8 cellular contexts compared by ENCODE assay signal in genomic region chr11:57482782-57483569, GRCh38. TPM values are rescaled to one million over a fixed set of nuclear protein-coding genes. Genes with fewer than 3 reads are reported as not detected.
DNase-seq lines count a peak whose midpoint lies in the region; ATAC-seq and TF ChIP-seq lines count a peak whose summit lies in the region.

No MANE protein-coding gene starts in this region.

- peak overlapping the region in 3 of 4 experiments; percentile 3 to 53 (median 26) for H3K4me3 ChIP-seq in fibroblast of lung (replicated peaks in 1 of 4; ENCODE audit: control extremely low read depth in 1 of 4, insufficient read depth in 1 of 4, low read depth in 3 of 4, low read length in 4 of 4)
- no peak overlapping the region for H3K4me3 ChIP-seq in parathyroid adenoma (ENCODE audit: low read depth, low read length)

- no peaks in the 10 kb centered on the region for H4K20me1 ChIP-seq in fibroblast of lung (ENCODE audit: control insufficient read depth, extremely low read depth, insufficient read depth, low read length)

- H2AFZ ChIP-seq in fibroblast of lung (ENCODE audit: low read length) (no peak overlapping the region), parathyroid adenoma (no peak overlapping the region)

- H3K4me1 ChIP-seq in fibroblast of lung (ENCODE audit: control insufficient read depth, extremely low read depth, insufficient read depth, low read length) (no peaks in the 10 kb centered on the region), parathyroid adenoma (no peaks in the 10 kb centered on the region)

- H3K4me2 ChIP-seq in fibroblast of lung (ENCODE audit: extremely low read depth, insufficient read depth, low read length) (peak overlapping the region; percentile 66), parathyroid adenoma (ENCODE audit: low read length) (peak overlapping the region; percentile 33)

- TF ChIP-seq CTCF in fibroblast of lung (conservative IDR thresholded peaks at IDR 0.05 in 1 of 2, IDR thresholded peaks at IDR 0.05 in 1 of 2; ENCODE audit: low read depth in 1 of 2, low read length in 2 of 2) (peak; percentile 61 to 68), parathyroid adenoma (IDR thresholded peaks at IDR 0.05) (peak; percentile 32)

- peaks cover 7% of the 10 kb centered on the region for H3K27me3 ChIP-seq in fibroblast of lung (ENCODE audit: control insufficient read depth, insufficient read depth, low read length)
- H3K27me3 ChIP-seq in parathyroid adenoma (ENCODE audit: control insufficient read depth, insufficient read depth, low read length) = no peaks in the 10 kb centered on the region

- ATAC-seq in GM18909 (IDR thresholded peaks at IDR 0.05; ENCODE audit: poor library complexity, unreplicated experiment) = peak; percentile 50

- H3K9ac ChIP-seq in fibroblast of lung (ENCODE audit: insufficient read depth, low read length) (no peak overlapping the region), parathyroid adenoma (no peak overlapping the region)

- H3K27ac ChIP-seq in fibroblast of lung (ENCODE audit: insufficient read depth, low read length) (no peak overlapping the region), parathyroid adenoma (no peak overlapping the region)

- H3K79me2 ChIP-seq in fibroblast of lung (ENCODE audit: control insufficient read depth, insufficient read depth, low read length) = no peaks in the 10 kb centered on the region
- H3K79me2 ChIP-seq in parathyroid adenoma = no peaks in the 10 kb centered on the region

- DNase-seq in A172 (ENCODE audit: low spot score) = peak; percentile 10
- DNase-seq in NCI-H2171 treated with DMSO at 0.1 percent for 48 hours (lab: John Stamatoyannopoulos, UW) = peak; percentile 89
- DNase-seq in activated T-cell treated with anti-CD3 and anti-CD28 coated beads for 24 hours (ENCODE audit: low read depth) = peak; percentile 62
- no peak for DNase-seq in fibroblast of lung (ENCODE audit: low read depth in 2 of 2)
- DNase-seq in midbrain (lab: John Stamatoyannopoulos, UW) = no peak
- no peak for DNase-seq in NCI-H2107 (lab: John Stamatoyannopoulos, UW)

- H3K9me3 ChIP-seq in fibroblast of lung (ENCODE audit: control insufficient read depth, insufficient read depth, low read depth, low read length) (no peaks in the 10 kb centered on the region), parathyroid adenoma (ENCODE audit: control insufficient read depth, low read length) (no peaks in the 10 kb centered on the region)

- H3K36me3 ChIP-seq in fibroblast of lung (ENCODE audit: control insufficient read depth, insufficient read depth, low read length) (no peaks in the 10 kb centered on the region), parathyroid adenoma (ENCODE audit: control insufficient read depth, insufficient read depth, low read length) (no peaks in the 10 kb centered on the region)

RNA-seq across cellular contexts. Expression of gene RTN4RL2, which starts 22.6 kb away (rescaled TPM):
- 0.64 and 1.6 TPM in 2 replicates for total RNA-seq in A172 (2014; rRNA removed; shearing (Covaris generic))
- 0.17 and 0.26 TPM in 2 replicates for total RNA-seq in fibroblast of lung
- 0.27 and 0.43 TPM in 2 replicates for polyA plus RNA-seq in fibroblast of lung
- 1.1 and 1.3 TPM in 2 replicates for polyA plus RNA-seq in fibroblast of lung (2012)
- 0.79 TPM in 1 of 2 replicates, not detected in the other for polyA minus RNA-seq in fibroblast of lung (ENCODE audit: low replicate concordance)

RNA-seq across cellular contexts. Expression of gene SLC43A1, which starts 32.5 kb away (rescaled TPM):
- total RNA-seq in A172 (2014; rRNA removed; shearing (Covaris generic)) = 3.4 and 5.2 TPM in 2 replicates
- 19.8 and 20.8 TPM in 2 replicates for total RNA-seq in fibroblast of lung
- polyA plus RNA-seq in fibroblast of lung = 12.3 and 13.2 TPM in 2 replicates
- polyA plus RNA-seq in fibroblast of lung (2012) = 11.7 TPM in 2 replicates
- polyA minus RNA-seq in fibroblast of lung (ENCODE audit: low replicate concordance) = 57.0 and 60.5 TPM in 2 replicates

RNA-seq across cellular contexts. Expression of gene TIMM10, which starts 47.6 kb away (rescaled TPM):
- 59.7 and 95.9 TPM in 2 replicates for total RNA-seq in A172 (2014; rRNA removed; shearing (Covaris generic))
- total RNA-seq in fibroblast of lung = 32.2 and 41.6 TPM in 2 replicates
- polyA plus RNA-seq in fibroblast of lung = 57.6 and 108 TPM in 2 replicates
- polyA plus RNA-seq in fibroblast of lung (2012) = 66.8 and 120 TPM in 2 replicates
- 41.7 and 75.9 TPM in 2 replicates for polyA minus RNA-seq in fibroblast of lung (ENCODE audit: low replicate concordance)

RNA-seq across cellular contexts. Expression of gene SMTNL1, which starts 54.4 kb away (rescaled TPM):
- not detected in 2 replicates for total RNA-seq in A172 (2014; rRNA removed; shearing (Covaris generic))
- total RNA-seq in fibroblast of lung = not detected in 2 replicates
- polyA plus RNA-seq in fibroblast of lung = not detected in 2 replicates
- not detected in 2 replicates for polyA plus RNA-seq in fibroblast of lung (2012)
- polyA minus RNA-seq in fibroblast of lung (ENCODE audit: low replicate concordance) = not detected in 2 replicates

RNA-seq across cellular contexts. Expression of gene SLC43A3, which starts 56.1 kb away (rescaled TPM):
- 18.4 and 20.5 TPM in 2 replicates for total RNA-seq in A172 (2014; rRNA removed; shearing (Covaris generic))
- total RNA-seq in fibroblast of lung = 41.5 and 61.6 TPM in 2 replicates
- polyA plus RNA-seq in fibroblast of lung = 34.8 and 67.6 TPM in 2 replicates
- 24.8 and 41.8 TPM in 2 replicates for polyA plus RNA-seq in fibroblast of lung (2012)
- polyA minus RNA-seq in fibroblast of lung (ENCODE audit: low replicate concordance) = 40.6 and 62.5 TPM in 2 replicates

Comparison
In these comparisons a context has a peak if more than half of its experiments do, and no peak if none do; other contexts are left out.
1. DNase-seq: peak in A172 (single experiment), NCI-H2171 treated with DMSO at 0.1 percent for 48 hours (single experiment) and activated T-cell treated with anti-CD3 and anti-CD28 coated beads for 24 hours (single experiment); none in fibroblast of lung (0 of 2), midbrain (single experiment) and NCI-H2107 (single experiment).